1 cellular context compared by ENCODE assay signal in genomic region chr7:97377713-97378112, GRCh38.
TF ChIP-seq lines count a peak whose summit lies in the region.

No MANE protein-coding gene starts in this region.

TF ChIP-seq in K562, 482 proteins besides CTCF, POLR2A, EP300 and RAD21 (continued from another document):
- TF ChIP-seq, protein P1, sequence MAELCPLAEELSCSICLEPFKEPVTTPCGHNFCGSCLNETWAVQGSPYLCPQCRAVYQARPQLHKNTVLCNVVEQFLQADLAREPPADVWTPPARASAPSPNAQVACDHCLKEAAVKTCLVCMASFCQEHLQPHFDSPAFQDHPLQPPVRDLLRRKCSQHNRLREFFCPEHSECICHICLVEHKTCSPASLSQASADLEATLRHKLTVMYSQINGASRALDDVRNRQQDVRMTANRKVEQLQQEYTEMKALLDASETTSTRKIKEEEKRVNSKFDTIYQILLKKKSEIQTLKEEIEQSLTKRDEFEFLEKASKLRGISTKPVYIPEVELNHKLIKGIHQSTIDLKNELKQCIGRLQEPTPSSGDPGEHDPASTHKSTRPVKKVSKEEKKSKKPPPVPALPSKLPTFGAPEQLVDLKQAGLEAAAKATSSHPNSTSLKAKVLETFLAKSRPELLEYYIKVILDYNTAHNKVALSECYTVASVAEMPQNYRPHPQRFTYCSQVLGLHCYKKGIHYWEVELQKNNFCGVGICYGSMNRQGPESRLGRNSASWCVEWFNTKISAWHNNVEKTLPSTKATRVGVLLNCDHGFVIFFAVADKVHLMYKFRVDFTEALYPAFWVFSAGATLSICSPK (IDR thresholded peaks at IDR 0.05; ENCODE audit: borderline replicate concordance) = no peak
- TF ChIP-seq, protein P2, sequence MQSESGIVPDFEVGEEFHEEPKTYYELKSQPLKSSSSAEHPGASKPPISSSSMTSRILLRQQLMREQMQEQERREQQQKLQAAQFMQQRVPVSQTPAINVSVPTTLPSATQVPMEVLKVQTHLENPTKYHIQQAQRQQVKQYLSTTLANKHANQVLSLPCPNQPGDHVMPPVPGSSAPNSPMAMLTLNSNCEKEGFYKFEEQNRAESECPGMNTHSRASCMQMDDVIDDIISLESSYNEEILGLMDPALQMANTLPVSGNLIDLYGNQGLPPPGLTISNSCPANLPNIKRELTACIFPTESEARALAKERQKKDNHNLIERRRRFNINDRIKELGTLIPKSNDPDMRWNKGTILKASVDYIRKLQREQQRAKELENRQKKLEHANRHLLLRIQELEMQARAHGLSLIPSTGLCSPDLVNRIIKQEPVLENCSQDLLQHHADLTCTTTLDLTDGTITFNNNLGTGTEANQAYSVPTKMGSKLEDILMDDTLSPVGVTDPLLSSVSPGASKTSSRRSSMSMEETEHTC (IDR thresholded peaks at IDR 0.05) = no peak
- peak; percentile 69 for TF ChIP-seq NFIX (CRISPR knock-in tag; IDR thresholded peaks at IDR 0.05; ENCODE audit: low read depth)
- no peak for TF ChIP-seq FOXM1 (IDR thresholded peaks at IDR 0.05; ENCODE audit: low read depth)
- no peak for TF ChIP-seq FOXM1 (CRISPR knock-in tag; IDR thresholded peaks at IDR 0.05; ENCODE audit: low read depth)
